Comparison of ENCODE assay signal across 16 cellular contexts in genomic region chr3:184591789-184592188, GRCh38. TPM values are rescaled to one million over a fixed set of nuclear protein-coding genes. Genes with fewer than 3 reads are reported as not detected.
"Had no signal": no experiment of that assay in that cellular context is flagged by ENCODE, and none has a peak within 500 bp of the region (broad histone marks: within the 10 kb centered on the region; RNA-seq: fewer than 3 reads in every experiment).

No MANE protein-coding gene starts in this region.

- H3K36me3 Mint-ChIP-seq: activated naive CD8-positive, alpha-beta T cell treated with anti-CD3 and anti-CD28 coated beads, Interleukin-2, amount 10 ng/mL, durations not matched to agents 7 days and 5 days; stimulated activated effector memory CD8-positive, alpha-beta T cell treated with anti-CD3 and anti-CD28 coated beads, Interleukin-12 subunit alpha, Interleukin-12 subunit beta, amount 100 ng/mL, for 72 hours had no signal

- H3K27me3 ChIP-seq: ascending aorta, colonic mucosa, heart left ventricle, transverse colon had no signal

- H3K9me3 ChIP-seq: ascending aorta, colonic mucosa, heart left ventricle, transverse colon had no signal

- H3K27ac Mint-ChIP-seq: activated CD4-positive, alpha-beta memory T cell treated with anti-CD3 and anti-CD28 coated beads, Interleukin-2, amount 10 ng/mL, durations not matched to agents 7 days and 5 days; activated naive CD8-positive, alpha-beta T cell treated with anti-CD3 and anti-CD28 coated beads, Interleukin-2, amount 10 ng/mL, durations not matched to agents 7 days and 5 days; activated T-cell treated with anti-CD3 and anti-CD28 coated beads, Interleukin-2, amount 50 U/mL, for 72 hours; stimulated activated effector memory CD8-positive, alpha-beta T cell treated with anti-CD3 and anti-CD28 coated beads, Interleukin-12 subunit alpha, Interleukin-12 subunit beta, amount 100 ng/mL, for 72 hours had no signal

- H3K27ac ChIP-seq: ascending aorta, colonic mucosa, VCaP had no signal

- DNase-seq: activated CD4-positive, alpha-beta memory T cell treated with anti-CD3 and anti-CD28 coated beads, Interleukin-2, amount 10 ng/mL, durations not matched to agents 7 days and 5 days; activated gamma-delta T cell treated with Interleukin-2 at 50 U/mL for 16 hours; activated naive CD8-positive, alpha-beta T cell treated with anti-CD3 and anti-CD28 coated beads, Interleukin-2, amount 10 ng/mL, durations not matched to agents 7 days and 5 days; activated T-cell treated with anti-CD3 and anti-CD28 coated beads, Interleukin-2, amount 50 U/mL, for 72 hours; colonic mucosa; foreskin melanocyte; kidney glomerular epithelial cell; midbrain; small intestine; T-helper 1 cell; transverse colon had no signal

- H3K4me1 Mint-ChIP-seq: activated CD4-positive, alpha-beta memory T cell treated with anti-CD3 and anti-CD28 coated beads, Interleukin-2, amount 10 ng/mL, durations not matched to agents 7 days and 5 days; activated naive CD8-positive, alpha-beta T cell treated with anti-CD3 and anti-CD28 coated beads, Interleukin-2, amount 10 ng/mL, durations not matched to agents 7 days and 5 days; stimulated activated effector memory CD8-positive, alpha-beta T cell treated with anti-CD3 and anti-CD28 coated beads, Interleukin-12 subunit alpha, Interleukin-12 subunit beta, amount 100 ng/mL, for 72 hours had no signal

- ATAC-seq: activated T-cell treated with anti-CD3 and anti-CD28 coated beads, Interleukin-2, amount 50 U/mL, for 72 hours; stimulated activated effector memory CD8-positive, alpha-beta T cell treated with anti-CD3 and anti-CD28 coated beads, Interleukin-12 subunit alpha, Interleukin-12 subunit beta, amount 100 ng/mL, for 72 hours had no signal

- H3K4me1 ChIP-seq: ascending aorta, colonic mucosa had no signal

- H3K4me3 ChIP-seq: ascending aorta, colonic mucosa, heart left ventricle, transverse colon had no signal

- H3K36me3 ChIP-seq: ascending aorta, colonic mucosa, heart left ventricle, transverse colon had no signal

- H3K27me3 Mint-ChIP-seq: activated CD4-positive, alpha-beta memory T cell treated with anti-CD3 and anti-CD28 coated beads, Interleukin-2, amount 10 ng/mL, durations not matched to agents 7 days and 5 days had no signal

- H3K4me3 Mint-ChIP-seq: activated CD4-positive, alpha-beta memory T cell treated with anti-CD3 and anti-CD28 coated beads, Interleukin-2, amount 10 ng/mL, durations not matched to agents 7 days and 5 days; activated naive CD8-positive, alpha-beta T cell treated with anti-CD3 and anti-CD28 coated beads, Interleukin-2, amount 10 ng/mL, durations not matched to agents 7 days and 5 days; activated T-cell treated with anti-CD3 and anti-CD28 coated beads, Interleukin-2, amount 50 U/mL, for 72 hours; stimulated activated effector memory CD8-positive, alpha-beta T cell treated with anti-CD3 and anti-CD28 coated beads, Interleukin-12 subunit alpha, Interleukin-12 subunit beta, amount 100 ng/mL, for 72 hours had no signal

- H3K9me3 Mint-ChIP-seq: activated CD4-positive, alpha-beta memory T cell treated with anti-CD3 and anti-CD28 coated beads, Interleukin-2, amount 10 ng/mL, durations not matched to agents 7 days and 5 days; activated naive CD8-positive, alpha-beta T cell treated with anti-CD3 and anti-CD28 coated beads, Interleukin-2, amount 10 ng/mL, durations not matched to agents 7 days and 5 days; activated T-cell treated with anti-CD3 and anti-CD28 coated beads, Interleukin-2, amount 50 U/mL, for 72 hours; stimulated activated effector memory CD8-positive, alpha-beta T cell treated with anti-CD3 and anti-CD28 coated beads, Interleukin-12 subunit alpha, Interleukin-12 subunit beta, amount 100 ng/mL, for 72 hours had no signal

RNA-seq across cellular contexts. Expression of gene EPHB3, which starts 30.2 kb away (rescaled TPM):
- total RNA-seq: endothelial cell of umbilical vein had no signal
